Comparison of ENCODE assay signal across 13 cellular contexts in genomic region chr16:17345043-17345442, GRCh38.
DNase-seq lines count a peak whose midpoint lies in the region; ATAC-seq and TF ChIP-seq lines count a peak whose summit lies in the region.
"Had no signal": no experiment of that assay in that cellular context is flagged by ENCODE, and none has a peak within 500 bp of the region (broad histone marks: within the 10 kb centered on the region; RNA-seq: fewer than 3 reads in every experiment).

No MANE protein-coding gene starts in this region.

- peaks cover 85% of the 10 kb centered on the region for H3K4me1 Mint-ChIP-seq in CD4-positive, alpha-beta T cell (ENCODE audit: low read depth)

- peak overlapping the region; percentile 77 for H3K4me3 Mint-ChIP-seq in CD4-positive, alpha-beta T cell
- H3K4me3 Mint-ChIP-seq: nephron had no signal

- H4K20me1 ChIP-seq in OCI-LY7 (ENCODE audit: insufficient read depth, low read length): no peaks in the 10 kb centered on the region; the same call in 1 of the 2 replicates

- no TSS peak for BruUV-seq in OCI-LY7 (replicated peaks; lab: Mats Ljungman, UMichigan)

- H3K4me3 ChIP-seq in esophagus squamous epithelium (no peak overlapping the region), rectal smooth muscle tissue (ENCODE audit: low read length) (no peak overlapping the region), OCI-LY7 (ENCODE audit: low read depth, low read length, poor library complexity, severe bottlenecking) (no peak overlapping the region)

- no peak for TF ChIP-seq CTCF in CD4-positive, alpha-beta T cell (IDR thresholded peaks at IDR 0.05)
- TF ChIP-seq CTCF in esophagus squamous epithelium (IDR thresholded peaks at IDR 0.05): no peak
- TF ChIP-seq CTCF in OCI-LY7 (conservative IDR thresholded peaks at IDR 0.05; ENCODE audit: low read length): no peak

- 10 to 26% methylated on average over 5 of the region's 5 CpGs for WGBS in esophagus squamous epithelium, 2 donors

- H3K36me3 ChIP-seq in esophagus squamous epithelium (no peaks in the 10 kb centered on the region), rectal smooth muscle tissue (ENCODE audit: control insufficient read depth, insufficient read depth, low read length) (no peaks in the 10 kb centered on the region), OCI-LY7 (ENCODE audit: insufficient read depth, low read length) (no peaks in the 10 kb centered on the region; the same call in 1 of the 2 replicates)

- in situ Hi-C loops in KBM-7 (cut with MboI; ENCODE audit: low pct_unique_long_range_greater_than_20kb, low sequenced_read_pairs): no loop called here

- H3K36me3 Mint-ChIP-seq in CD4-positive, alpha-beta T cell (ENCODE audit: low read depth): peaks cover under 1% of the 10 kb centered on the region

- H3K4me1 ChIP-seq in esophagus squamous epithelium: peaks cover 20 to 75% (median 46%) of the 10 kb centered on the region in 3 donors
- H3K4me1 ChIP-seq in rectal smooth muscle tissue (ENCODE audit: control insufficient read depth, insufficient read depth, low read length): peaks cover 24% of the 10 kb centered on the region
- peaks cover 54% of the 10 kb centered on the region for H3K4me1 ChIP-seq in OCI-LY7 (ENCODE audit: insufficient read depth, low read length, poor library complexity, severe bottlenecking)

- H3K9ac ChIP-seq in rectal smooth muscle tissue (ENCODE audit: low read length): no peak overlapping the region

- H3K27me3 Mint-ChIP-seq in CD4-positive, alpha-beta T cell: no peaks in the 10 kb centered on the region

- intact Hi-C loops in CD4-positive, alpha-beta T cell (cut with DNase I, micrococcal nuclease): loop anchor here in 1 of 2 experiments (5.0 kb wide), 1 partner anchor 72 kb away; no protein-coding TSS in a partner anchor
- intact Hi-C loops in esophagus squamous epithelium (cut with DNase I): no loop called here
- intact Hi-C loops in OCI-LY7 (cut with micrococcal nuclease; ENCODE audit: unreplicated experiment): no loop called here

- H3K27me3 ChIP-seq in CD4-positive, alpha-beta T cell (ENCODE audit: control insufficient read depth, insufficient read depth, low read length): no peaks in the 10 kb centered on the region
- H3K27me3 ChIP-seq in esophagus squamous epithelium (no peaks in the 10 kb centered on the region), rectal smooth muscle tissue (ENCODE audit: control insufficient read depth, insufficient read depth, low read length) (no peaks in the 10 kb centered on the region)

- no peak for DNase-seq in CD4-positive, alpha-beta T cell
- peak; percentile 18 for DNase-seq in KBM-7
- DNase-seq in esophagus squamous epithelium (lab: John Stamatoyannopoulos, UW): no peak
- DNase-seq in GDM1 (lab: John Stamatoyannopoulos, UW): no peak
- DNase-seq in cerebellum (ENCODE audit: low spot score): no peak
- DNase-seq in OCI-LY7 (ENCODE audit: low spot score): no peak
- DNase-seq: EL; NCI-H2107; SHP77; stimulated activated CD4-positive, alpha-beta T cell treated with anti-CD3 and anti-CD28 coated beads, Interleukin-4, amount 100 ng/mL, for 4 hours had no signal

- H3K4me2 ChIP-seq in OCI-LY7 (ENCODE audit: low read length): no peak overlapping the region

- H3K9me3 ChIP-seq in CD4-positive, alpha-beta T cell (ENCODE audit: control insufficient read depth, low read length): no peaks in the 10 kb centered on the region
- no peaks in the 10 kb centered on the region for H3K9me3 ChIP-seq in esophagus squamous epithelium
- H3K9me3 ChIP-seq in OCI-LY7 (ENCODE audit: low read length): no peaks in the 10 kb centered on the region

- H3K27ac ChIP-seq in CD4-positive, alpha-beta T cell (ENCODE audit: low read depth, low read length): no peak overlapping the region
- H3K27ac ChIP-seq in esophagus squamous epithelium (peak overlapping the region; percentile 28 to 86 (median 64)), rectal smooth muscle tissue (ENCODE audit: low read depth, low read length) (peak overlapping the region; percentile 90), OCI-LY7 (ENCODE audit: low read depth, low read length, poor library complexity, severe bottlenecking) (no peak overlapping the region)

- POLR2A ChIA-PET in CD4-positive, alpha-beta T cell (lab: Charles Lee): interaction anchor here (1.1 to 1.2 kb wide), 2 partner anchors 14 to 25 kb away, joined by 6 to 11 read pairs; no protein-coding TSS in a partner anchor
- POLR2A ChIA-PET in OCI-LY7 (lab: Charles Lee): interaction anchor here (0.6 kb wide), 1 partner anchor 20 kb away, joined by 3 read pairs; no protein-coding TSS in a partner anchor

- CTCF ChIA-PET in CD4-positive, alpha-beta T cell (lab: Charles Lee): interaction anchor here (1.5 kb wide), 1 partner anchor 15 kb away, joined by 4 read pairs; no protein-coding TSS in a partner anchor
- CTCF ChIA-PET in OCI-LY7 (lab: Charles Lee; ENCODE audit: unreplicated experiment): no interaction called here

- TF ChIP-seq POLR2A in esophagus squamous epithelium (IDR thresholded peaks at IDR 0.05): no peak

- no peak overlapping the region for H2AFZ ChIP-seq in OCI-LY7 (ENCODE audit: low read length)

- peak overlapping the region; percentile 86 for H3K27ac Mint-ChIP-seq in CD4-positive, alpha-beta T cell
- H3K27ac Mint-ChIP-seq: nephron had no signal

- H3K9me2 ChIP-seq in OCI-LY7 (ENCODE audit: insufficient read depth, low read length): no peaks in the 10 kb centered on the region

- no peaks in the 10 kb centered on the region for H3K9me3 Mint-ChIP-seq in CD4-positive, alpha-beta T cell
- H3K9me3 Mint-ChIP-seq: nephron had no signal

- ATAC-seq in CD4-positive, alpha-beta T cell (ENCODE audit: poor library complexity): no peak
- no peak for ATAC-seq in HG03432 (IDR thresholded peaks at IDR 0.05; ENCODE audit: unreplicated experiment)

- peaks cover 6% of the 10 kb centered on the region; the same call in 1 of the 2 replicates for H3K79me2 ChIP-seq in OCI-LY7 (ENCODE audit: insufficient read depth, low read depth, low read length)

Comparison
In these comparisons a context has a peak if more than half of its experiments do, and no peak if none do; other contexts are left out.
1. H3K27ac ChIP-seq: peak in esophagus squamous epithelium (4 of 4) and rectal smooth muscle tissue (single experiment); none in CD4-positive, alpha-beta T cell (single experiment) and OCI-LY7 (single experiment).